ENCODE assay signal across 27 cellular contexts in genomic region chr18:3410273-3410672, GRCh38.
"Had no signal": no experiment of that assay in that cellular context is flagged by ENCODE, and none has a peak within 500 bp of the region (broad histone marks: within the 10 kb centered on the region; RNA-seq: fewer than 3 reads in every experiment).

No MANE protein-coding gene starts in this region.

- H3K27ac ChIP-seq: brain microvascular endothelial cell, gastroesophageal sphincter, hepatocyte, parathyroid adenoma, right atrium auricular region, uterus had no signal

- H2AFZ ChIP-seq: hepatocyte, parathyroid adenoma had no signal

- H3K4me3 Mint-ChIP-seq: activated CD8-positive, alpha-beta T cell treated with anti-CD3 and anti-CD28 coated beads for 36 hours; activated T-cell treated with anti-CD3 and anti-CD28 coated beads, Interleukin-2, amount 50 U/mL, for 4 hours; activated T-helper 17 cell treated with anti-CD3 and anti-CD28 coated beads, Interleukin-2, amount 50 U/mL, for 72 hours; mesothelial cell of epicardium; naive B cell; neural crest cell; stimulated activated memory B cell treated with anti-CD40 and anti-IgM and Interleukin-4, amounts not matched to agents 10 μg/mL and 1 μg/mL and 100 μg/mL, for 72 hours; stimulated activated naive CD8-positive, alpha-beta T cell treated with anti-CD3 and anti-CD28 coated beads, Interleukin-15, amount 100 ng/mL, for 72 hours; type B pancreatic cell; WTC11 had no signal

- ATAC-seq: activated CD8-positive, alpha-beta T cell treated with anti-CD3 and anti-CD28 coated beads for 36 hours; activated T-cell treated with anti-CD3 and anti-CD28 coated beads, Interleukin-2, amount 50 U/mL, for 4 hours; activated T-helper 17 cell treated with anti-CD3 and anti-CD28 coated beads, Interleukin-2, amount 50 U/mL, for 72 hours; gastroesophageal sphincter; left cardiac atrium; stimulated activated memory B cell treated with anti-CD40 and anti-IgM and Interleukin-4, amounts not matched to agents 10 μg/mL and 1 μg/mL and 100 μg/mL, for 72 hours; stimulated activated naive CD8-positive, alpha-beta T cell treated with anti-CD3 and anti-CD28 coated beads, Interleukin-15, amount 100 ng/mL, for 72 hours; WTC11 had no signal

- H3K4me1 Mint-ChIP-seq: activated T-helper 17 cell treated with anti-CD3 and anti-CD28 coated beads, Interleukin-2, amount 50 U/mL, for 72 hours; mesothelial cell of epicardium had no signal

- H3K36me3 Mint-ChIP-seq: naive B cell; stimulated activated memory B cell treated with anti-CD40 and anti-IgM and Interleukin-4, amounts not matched to agents 10 μg/mL and 1 μg/mL and 100 μg/mL, for 72 hours; type B pancreatic cell had no signal

- H3K36me3 ChIP-seq: brain microvascular endothelial cell, gastroesophageal sphincter, right atrium auricular region, uterus had no signal

- H3K4me2 ChIP-seq: hepatocyte, smooth muscle cell had no signal

- H3K27me3 Mint-ChIP-seq: activated CD8-positive, alpha-beta T cell treated with anti-CD3 and anti-CD28 coated beads for 36 hours; activated T-helper 17 cell treated with anti-CD3 and anti-CD28 coated beads, Interleukin-2, amount 50 U/mL, for 72 hours; stimulated activated memory B cell treated with anti-CD40 and anti-IgM and Interleukin-4, amounts not matched to agents 10 μg/mL and 1 μg/mL and 100 μg/mL, for 72 hours; type B pancreatic cell had no signal

- H3K27ac Mint-ChIP-seq: activated CD8-positive, alpha-beta T cell treated with anti-CD3 and anti-CD28 coated beads for 36 hours; activated T-helper 17 cell treated with anti-CD3 and anti-CD28 coated beads, Interleukin-2, amount 50 U/mL, for 72 hours; mesothelial cell of epicardium; stimulated activated memory B cell treated with anti-CD40 and anti-IgM and Interleukin-4, amounts not matched to agents 10 μg/mL and 1 μg/mL and 100 μg/mL, for 72 hours; stimulated activated naive CD8-positive, alpha-beta T cell treated with anti-CD3 and anti-CD28 coated beads, Interleukin-15, amount 100 ng/mL, for 72 hours; type B pancreatic cell; WTC11 had no signal

- DNase-seq: activated CD4-positive, alpha-beta T cell treated with anti-CD3 and anti-CD28 coated beads, Interleukin-2, amount 50 U/mL, for 1 hour; activated CD8-positive, alpha-beta T cell treated with anti-CD3 and anti-CD28 coated beads for 36 hours; activated gamma-delta T cell treated with Interleukin-2 at 50 U/mL for 16 hours; activated naive CD4-positive, alpha-beta T cell treated with anti-CD3 and anti-CD28 coated beads, Interleukin-2, amount 50 U/mL, for 16 hours; activated T-cell treated with anti-CD3 and anti-CD28 coated beads, Interleukin-2, amount 50 U/mL, for 4 hours; amniotic stem cell; brain microvascular endothelial cell; left cardiac atrium; naive B cell; occipital lobe; stimulated activated CD4-positive, alpha-beta T cell treated with anti-CD3 and anti-CD28 coated beads, Interleukin-1b, Interleukin-23, amount 100 ng/mL, for 48 hours; stimulated activated CD4-positive, alpha-beta T cell treated with anti-CD3 and anti-CD28 coated beads, Interleukin-4, amount 100 ng/mL, for 4 hours; stimulated activated CD8-positive, alpha-beta memory T cell treated with anti-CD3 and anti-CD28 coated beads, Interleukin-4, amount 100 ng/mL, for 48 hours; stimulated activated naive CD8-positive, alpha-beta T cell treated with anti-CD3 and anti-CD28 coated beads, Interleukin-15, amount 100 ng/mL, for 72 hours; substantia nigra; uterus had no signal

- H3K9me3 ChIP-seq: uterus had no signal

- H3K4me3 ChIP-seq: gastroesophageal sphincter, hepatocyte, right atrium auricular region, smooth muscle cell, uterus had no signal

- H3K27me3 ChIP-seq: brain microvascular endothelial cell, hepatocyte, right atrium auricular region, uterus had no signal

- H3K9me3 Mint-ChIP-seq: activated CD8-positive, alpha-beta T cell treated with anti-CD3 and anti-CD28 coated beads for 36 hours; activated T-cell treated with anti-CD3 and anti-CD28 coated beads, Interleukin-2, amount 50 U/mL, for 4 hours; naive B cell; stimulated activated memory B cell treated with anti-CD40 and anti-IgM and Interleukin-4, amounts not matched to agents 10 μg/mL and 1 μg/mL and 100 μg/mL, for 72 hours had no signal

- H3K79me2 ChIP-seq: hepatocyte, parathyroid adenoma had no signal

- H3K4me1 ChIP-seq: gastroesophageal sphincter, parathyroid adenoma, right atrium auricular region, uterus had no signal
